ENCODE assay signal across 9 cellular contexts in genomic region chr2:161223139-161223732, GRCh38.
DNase-seq lines count a peak whose midpoint lies in the region; ATAC-seq and TF ChIP-seq lines count a peak whose summit lies in the region.
"Had no signal": no experiment of that assay in that cellular context is flagged by ENCODE, and none has a peak within 500 bp of the region (broad histone marks: within the 10 kb centered on the region; RNA-seq: fewer than 3 reads in every experiment).

No MANE protein-coding gene starts in this region.

- H3K27ac ChIP-seq in WERI-Rb-1 = no peak overlapping the region
- no peak overlapping the region for H3K27ac ChIP-seq in right atrium auricular region
- H3K27ac ChIP-seq in tibial nerve = no peak overlapping the region
- H3K27ac ChIP-seq: SJCRH30 had no signal

- no peaks in the 10 kb centered on the region for H3K9me3 ChIP-seq in WERI-Rb-1 (ENCODE audit: severe bottlenecking)
- no peaks in the 10 kb centered on the region for H3K9me3 ChIP-seq in right atrium auricular region
- no peaks in the 10 kb centered on the region for H3K9me3 ChIP-seq in tibial nerve
- H3K9me3 ChIP-seq: SJCRH30 had no signal

- H3K4me1 ChIP-seq in right atrium auricular region (no peaks in the 10 kb centered on the region), tibial nerve (no peaks in the 10 kb centered on the region)
- H3K4me1 ChIP-seq: SJCRH30 had no signal

- H3K27me3 Mint-ChIP-seq in activated T-helper 17 cell treated with anti-CD3 and anti-CD28 coated beads, Interleukin-2, amount 50 U/mL, for 72 hours = no peaks in the 10 kb centered on the region

- TF ChIP-seq POLR2A in tibial nerve (IDR thresholded peaks at IDR 0.05) = no peak

- no peak overlapping the region for H3K4me3 Mint-ChIP-seq in activated T-helper 17 cell treated with anti-CD3 and anti-CD28 coated beads, Interleukin-2, amount 50 U/mL, for 72 hours

- TF ChIP-seq CTCF in WERI-Rb-1 (IDR thresholded peaks at IDR 0.05; ENCODE audit: low read depth, low read length) (peak; percentile 19; the same call in 1 of the 2 replicates), right atrium auricular region (IDR thresholded peaks at IDR 0.05) (peak; percentile 46 to 85), tibial nerve (IDR thresholded peaks at IDR 0.05) (peak; percentile 52 to 71 (median 66))

- H3K27me3 ChIP-seq in WERI-Rb-1 (ENCODE audit: insufficient read depth, low read depth, severe bottlenecking) (no peaks in the 10 kb centered on the region), right atrium auricular region (no peaks in the 10 kb centered on the region), tibial nerve (no peaks in the 10 kb centered on the region)
- H3K27me3 ChIP-seq: SJCRH30 had no signal

- no peak overlapping the region for H3K27ac Mint-ChIP-seq in activated T-helper 17 cell treated with anti-CD3 and anti-CD28 coated beads, Interleukin-2, amount 50 U/mL, for 72 hours

- H3K4me1 Mint-ChIP-seq in activated T-helper 17 cell treated with anti-CD3 and anti-CD28 coated beads, Interleukin-2, amount 50 U/mL, for 72 hours = no peaks in the 10 kb centered on the region

- ATAC-seq in GM18870 (IDR thresholded peaks at IDR 0.05; ENCODE audit: unreplicated experiment) = peak; percentile 53
- no peak for ATAC-seq in activated T-helper 17 cell treated with anti-CD3 and anti-CD28 coated beads, Interleukin-2, amount 50 U/mL, for 72 hours (replicated peaks)

- in situ Hi-C loops in Caki2 (cut with HindIII; ENCODE audit: low pct_unique_long_range_greater_than_20kb, low sequenced_read_pairs) = no loop called here

- H3K36me3 ChIP-seq in WERI-Rb-1 (peaks cover 8% of the 10 kb centered on the region), right atrium auricular region (peaks cover 20% of the 10 kb centered on the region), tibial nerve (peaks cover 0 to 43% (median 0%) of the 10 kb centered on the region in 3 donors)

- peak; percentile 6 for DNase-seq in Caki2 (ENCODE audit: low read depth)
- DNase-seq in Kasumi-1 (lab: John Stamatoyannopoulos, UW) = peak; percentile 80 to 88
- no peak for DNase-seq in WERI-Rb-1
- DNase-seq in right atrium auricular region (ENCODE audit: low spot score) = no peak
- DNase-seq in tibial nerve (ENCODE audit: low spot score in 2 of 2) = peak in 1 of 2 donors; percentile 31
- DNase-seq in stimulated activated CD4-positive, alpha-beta T cell treated with anti-CD3 and anti-CD28 coated beads, Interleukin-4, amount 100 ng/mL, for 4 hours = no peak

- H3K4me3 ChIP-seq in WERI-Rb-1 (ENCODE audit: low read depth, low read length) (no peak overlapping the region), right atrium auricular region (no peak overlapping the region), tibial nerve (no peak overlapping the region)
- H3K4me3 ChIP-seq: SJCRH30 had no signal

- no peak for TF ChIP-seq EP300 in tibial nerve (IDR thresholded peaks at IDR 0.05)

- 70 to 72% methylated on average over 3 of the region's 3 CpGs for WGBS in tibial nerve, 2 donors

- H3K9me3 Mint-ChIP-seq in activated T-helper 17 cell treated with anti-CD3 and anti-CD28 coated beads, Interleukin-2, amount 50 U/mL, for 72 hours = no peaks in the 10 kb centered on the region

- H3K36me3 Mint-ChIP-seq in activated T-helper 17 cell treated with anti-CD3 and anti-CD28 coated beads, Interleukin-2, amount 50 U/mL, for 72 hours (ENCODE audit: low read depth) = peaks cover 88% of the 10 kb centered on the region

Comparison
In these comparisons a context has a peak if more than half of its experiments do, and no peak if none do; other contexts are left out.
1. DNase-seq: peak in Caki2 (single experiment) and Kasumi-1 (2 of 2); none in WERI-Rb-1 (single experiment), right atrium auricular region (single experiment) and stimulated activated CD4-positive, alpha-beta T cell treated with anti-CD3 and anti-CD28 coated beads, Interleukin-4, amount 100 ng/mL, for 4 hours (0 of 2).
2. Peak in every context shown above with its lines, with median percentiles within 50 percentile points of each other: CTCF ChIP-seq.